In genomic region chr6:125821825-125822281, GRCh38 we compare ENCODE assay signal across 1 cellular context.
TF ChIP-seq lines count a peak whose summit lies in the region.

No MANE protein-coding gene starts in this region.

TF ChIP-seq in SK-N-SH, 30 proteins besides CTCF, POLR2A, EP300 and RAD21 (continued from another document):
- TF ChIP-seq YY1 (IDR thresholded peaks at IDR 0.05; ENCODE audit: low read depth) (no peak), GATA2 (CRISPR knock-in tag; IDR thresholded peaks at IDR 0.05) (no peak), PBX3 (IDR thresholded peaks at IDR 0.05) (peak; percentile 59), USF2 (IDR thresholded peaks at IDR 0.05; ENCODE audit: borderline replicate concordance, low read depth, low read length) (no peak), SIN3A (IDR thresholded peaks at IDR 0.05; ENCODE audit: borderline replicate concordance, low read depth, low read length) (no peak), POLR2AphosphoS5 (IDR thresholded peaks at IDR 0.05; ENCODE audit: low read depth, low read length) (no peak), REST (IDR thresholded peaks at IDR 0.05; ENCODE audit: low read depth, low read length) (no peak), EZH2phosphoT487 (IDR thresholded peaks at IDR 0.05; ENCODE audit: borderline replicate concordance, low read depth) (no peak), RCOR1 (IDR thresholded peaks at IDR 0.05; ENCODE audit: low read length) (no peak; the same call in 1 of the 2 replicates), RXRA (IDR thresholded peaks at IDR 0.05; ENCODE audit: borderline replicate concordance, low read depth) (peak; percentile 51; the same call in 1 of the 2 replicates), MXI1 (IDR thresholded peaks at IDR 0.05; ENCODE audit: low read depth, low read length) (0 out of 2 replicates have a peak, but pooled peaks have one; percentile 25), NFIC (IDR thresholded peaks at IDR 0.05; ENCODE audit: borderline replicate concordance) (peak; percentile 13; the same call in 1 of the 2 replicates), IRF3 (IDR thresholded peaks at IDR 0.05; ENCODE audit: low read depth, low read length) (no peak)
